8 cellular contexts compared by ENCODE assay signal in the genomic region with DNA sequence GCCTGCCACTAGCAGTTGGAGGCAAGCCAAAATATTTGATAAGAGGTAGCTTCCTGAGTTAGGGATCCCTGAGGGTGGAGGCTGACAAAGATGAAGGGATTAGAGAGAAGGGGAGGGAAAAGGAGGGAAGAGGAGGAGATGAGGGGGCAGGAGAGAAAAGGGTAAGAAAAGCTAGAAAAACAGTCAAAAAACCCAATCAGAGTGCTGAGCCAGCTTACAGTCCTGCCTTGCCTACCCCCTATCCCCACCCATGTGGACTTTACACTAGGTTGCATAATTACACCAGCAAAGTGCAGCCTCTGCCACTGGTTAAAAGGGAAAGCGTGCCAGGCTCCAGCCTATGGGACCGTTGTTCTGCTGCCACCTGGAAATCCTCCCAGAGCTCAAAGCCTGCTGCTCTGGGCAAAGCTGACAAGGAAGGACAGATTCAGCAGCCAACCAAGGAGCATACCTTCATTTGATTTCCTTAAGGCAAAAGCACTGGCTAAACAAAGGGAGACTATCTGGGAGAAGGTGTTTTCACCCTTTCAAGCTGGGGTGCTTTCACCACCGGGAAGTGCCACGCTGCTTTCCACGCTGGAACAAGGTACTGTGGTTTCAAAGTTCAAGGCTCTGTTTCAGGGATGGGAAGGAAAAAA. TPM values are rescaled to one million over a fixed set of nuclear protein-coding genes. Genes with fewer than 3 reads are reported as not detected.
DNase-seq lines count a peak whose midpoint lies in the region; ATAC-seq and TF ChIP-seq lines count a peak whose summit lies in the region.

No MANE protein-coding gene starts in this region.

- peak; percentile 80 for DNase-seq in Calu3
- DNase-seq in NCI-H2107 (lab: John Stamatoyannopoulos, UW) = peak; percentile 79
- DNase-seq in astrocyte of the spinal cord (ENCODE audit: low read depth, low spot score) = peak; percentile 31
- DNase-seq in kidney tubule cell (ENCODE audit: low spot score) = peak; percentile 46
- peak; percentile 62 for DNase-seq in testis
- DNase-seq in PC-3 = no peak
- DNase-seq in effector memory CD8-positive, alpha-beta T cell = no peak

- no peak overlapping the region for H2AFZ ChIP-seq in PC-3 (ENCODE audit: low read length)

- H3K9me3 ChIP-seq in testis (no peaks in the 10 kb centered on the region), PC-3 (ENCODE audit: low read length) (no peaks in the 10 kb centered on the region)

- TF ChIP-seq CTCF in Calu3 (IDR thresholded peaks at IDR 0.05; ENCODE audit: unreplicated experiment) (no peak), astrocyte of the spinal cord (IDR thresholded peaks at IDR 0.05; ENCODE audit: low read depth, low read length) (no peak), testis (IDR thresholded peaks at IDR 0.05) (no peak), PC-3 (conservative IDR thresholded peaks at IDR 0.05; ENCODE audit: low read depth, low read length) (no peak)

- no TSS peak for BruUV-seq in Calu3 (replicated peaks; lab: Mats Ljungman, UMichigan)
- BruUV-seq in PC-3 (replicated peaks; lab: Mats Ljungman, UMichigan) = no TSS peak

- H3K27ac Mint-ChIP-seq in Calu3 (ENCODE audit: unreplicated experiment) = peak overlapping the region; percentile 67
- no peak overlapping the region for H3K27ac Mint-ChIP-seq in effector memory CD8-positive, alpha-beta T cell

- no peaks in the 10 kb centered on the region for H3K9me3 Mint-ChIP-seq in Calu3 (ENCODE audit: low read depth, unreplicated experiment)
- no peaks in the 10 kb centered on the region for H3K9me3 Mint-ChIP-seq in effector memory CD8-positive, alpha-beta T cell

- CTCF ChIA-PET in Calu3 (lab: Charles Lee) (interaction anchor here (0.5 to 2.3 kb wide), 5 partner anchors 10 to 1705 kb away, joined by 3 to 9 read pairs (median 7); no protein-coding TSS in a partner anchor), PC-3 (lab: Charles Lee) (no interaction called here)

- intact Hi-C loops in Calu3 (cut with micrococcal nuclease; ENCODE audit: unreplicated experiment) (no loop called here), testis (cut with DNase I; ENCODE audit: low total_unique reads) (no loop called here), PC-3 (cut with micrococcal nuclease) (no loop called here)

- peaks cover 55% of the 10 kb centered on the region for H3K4me1 Mint-ChIP-seq in Calu3 (ENCODE audit: low read depth, unreplicated experiment)
- peaks cover 17 to 22% of the 10 kb centered on the region in 2 donors for H3K4me1 Mint-ChIP-seq in effector memory CD8-positive, alpha-beta T cell (ENCODE audit: low read depth in 2 of 2)

- 32 to 49% methylated on average over 5 of the region's 5 CpGs for WGBS in testis, 2 donors

- H3K27ac ChIP-seq in testis (peak overlapping the region in 1 of 2 donors; percentile 48), PC-3 (ENCODE audit: low read length) (no peak overlapping the region)

- TF ChIP-seq POLR2A in testis (IDR thresholded peaks at IDR 0.05) = no peak

- peaks cover 18% of the 10 kb centered on the region for H3K4me1 ChIP-seq in testis
- H3K4me1 ChIP-seq in PC-3 (ENCODE audit: insufficient read depth, low read length) = peaks cover 42% of the 10 kb centered on the region

- H3K27me3 ChIP-seq in testis (no peaks in the 10 kb centered on the region), PC-3 (ENCODE audit: low read length) (no peaks in the 10 kb centered on the region)

- H3K4me3 ChIP-seq in astrocyte of the spinal cord (ENCODE audit: low read depth, low read length) (no peak overlapping the region), testis (no peak overlapping the region), PC-3 (ENCODE audit: low read length) (no peak overlapping the region)

- H3K4me3 Mint-ChIP-seq in Calu3 (ENCODE audit: low read depth, unreplicated experiment) = peak overlapping the region; percentile 58
- H3K4me3 Mint-ChIP-seq in effector memory CD8-positive, alpha-beta T cell = no peak overlapping the region

- H3K4me2 ChIP-seq in PC-3 (ENCODE audit: low read length) = no peak overlapping the region

- H3K36me3 Mint-ChIP-seq in Calu3 (ENCODE audit: insufficient read depth, unreplicated experiment) = peaks cover 22% of the 10 kb centered on the region
- H3K36me3 Mint-ChIP-seq in effector memory CD8-positive, alpha-beta T cell (ENCODE audit: insufficient read depth) = peaks cover 9% of the 10 kb centered on the region

- H3K36me3 ChIP-seq in testis (ENCODE audit: low read depth, missing control alignments) (no peaks in the 10 kb centered on the region), PC-3 (ENCODE audit: low read depth, low read length) (no peaks in the 10 kb centered on the region)

- H4K20me1 ChIP-seq in PC-3 (ENCODE audit: low read length) = peaks cover 1% of the 10 kb centered on the region; the same call in 1 of the 2 replicates

- no peaks in the 10 kb centered on the region for H3K27me3 Mint-ChIP-seq in Calu3 (ENCODE audit: unreplicated experiment)
- H3K27me3 Mint-ChIP-seq in effector memory CD8-positive, alpha-beta T cell = no peaks in the 10 kb centered on the region

- H3F3A ChIP-seq in PC-3 (ENCODE audit: low read length, unreplicated experiment) = no peaks in the 10 kb centered on the region

- POLR2A ChIA-PET in PC-3 (lab: Charles Lee; ENCODE audit: unreplicated experiment) = no interaction called here

- ATAC-seq in PC-3 (no peak), HG02610 (IDR thresholded peaks at IDR 0.05; ENCODE audit: unreplicated experiment) (no peak)
- no peak for ATAC-seq in effector memory CD8-positive, alpha-beta T cell (replicated peaks)

- H3K9me2 ChIP-seq in PC-3 (replicated peaks; ENCODE audit: low read length) = no peaks in the 10 kb centered on the region

- peaks cover 11% of the 10 kb centered on the region for H3K79me2 ChIP-seq in PC-3 (ENCODE audit: low read length)

- H3K9ac ChIP-seq in PC-3 (ENCODE audit: low read length) = no peak overlapping the region

- in situ Hi-C loops in astrocyte of the spinal cord (cut with HindIII; ENCODE audit: low sequenced_read_pairs) = loop anchor here (25.0 kb wide), 1 partner anchor 175 kb away; no protein-coding TSS in a partner anchor

RNA-seq across cellular contexts. Expression of a gene that starts 3.9 kb away (rescaled TPM):
- total RNA-seq in Calu3 (2022) (75.2 and 75.3 TPM in 2 replicates), testis (10 to 100 TPM; 69.7 to 78.7 TPM), PC-3 (2014; rRNA removed) (22.2 and 26.8 TPM in 2 replicates)
- polyA plus RNA-seq in testis (ENCODE audit: insufficient read depth, low read depth, low replicate concordance) = 60.3 TPM

RNA-seq across cellular contexts. Expression of a gene that starts 28.5 kb away (rescaled TPM):
- total RNA-seq in Calu3 (2022) (16.9 and 19.9 TPM in 2 replicates), testis (10 to 100 TPM; 76.6 to 88.0 TPM), PC-3 (2014; rRNA removed) (27.4 and 34.8 TPM in 2 replicates)
- 25.4 TPM for polyA plus RNA-seq in testis (ENCODE audit: insufficient read depth, low read depth, low replicate concordance)

Comparison
In these comparisons a context has a peak if more than half of its experiments do, and no peak if none do; other contexts are left out.
1. DNase-seq: peak in Calu3 (single experiment), NCI-H2107 (single experiment), astrocyte of the spinal cord (single experiment), kidney tubule cell (single experiment) and testis (single experiment); none in PC-3 (single experiment) and effector memory CD8-positive, alpha-beta T cell (0 of 3).